In genomic region chr6:6699741-6700367, GRCh38 we compare ENCODE assay signal across 8 cellular contexts.
DNase-seq lines count a peak whose midpoint lies in the region; ATAC-seq lines count a peak whose summit lies in the region.

No MANE protein-coding gene starts in this region.

- DNase-seq in DMS 273 (lab: John Stamatoyannopoulos, UW; ENCODE audit: unreplicated experiment) (peak; percentile 99), NCI-H146 treated with DMSO at 0.1 percent for 48 hours (lab: John Stamatoyannopoulos, UW; ENCODE audit: unreplicated experiment) (peak; percentile 73), anterior cingulate cortex (lab: John Stamatoyannopoulos, UW) (peak in 34 of 58 donors; percentile 9 to 85 (median 33)), iPS DF 19.7 (ENCODE audit: low read depth, low spot score) (peak; percentile 33), smooth muscle cell of the brain vasculature (ENCODE audit: low read depth, low spot score) (peak; percentile 65)
- DNase-seq in activated T-cell treated with anti-CD3 and anti-CD28 coated beads, Interleukin-2, amount 50 U/mL, for 1 hour: no peak
- no peak for DNase-seq in activated CD4-positive, alpha-beta T cell treated with anti-CD3 and anti-CD28 coated beads for 1 hour

- no peak for ATAC-seq in HG03457 (IDR thresholded peaks at IDR 0.05; ENCODE audit: unreplicated experiment)

Comparison
In these comparisons a context has a peak if more than half of its experiments do, and no peak if none do; other contexts are left out.
1. DNase-seq: peak in DMS 273 (single experiment), NCI-H146 treated with DMSO at 0.1 percent for 48 hours (single experiment), anterior cingulate cortex (34 of 58), iPS DF 19.7 (single experiment) and smooth muscle cell of the brain vasculature (single experiment); none in activated T-cell treated with anti-CD3 and anti-CD28 coated beads, Interleukin-2, amount 50 U/mL, for 1 hour (single experiment) and activated CD4-positive, alpha-beta T cell treated with anti-CD3 and anti-CD28 coated beads for 1 hour (single experiment).